Comparison of ENCODE assay signal across 8 cellular contexts in the genomic region with DNA sequence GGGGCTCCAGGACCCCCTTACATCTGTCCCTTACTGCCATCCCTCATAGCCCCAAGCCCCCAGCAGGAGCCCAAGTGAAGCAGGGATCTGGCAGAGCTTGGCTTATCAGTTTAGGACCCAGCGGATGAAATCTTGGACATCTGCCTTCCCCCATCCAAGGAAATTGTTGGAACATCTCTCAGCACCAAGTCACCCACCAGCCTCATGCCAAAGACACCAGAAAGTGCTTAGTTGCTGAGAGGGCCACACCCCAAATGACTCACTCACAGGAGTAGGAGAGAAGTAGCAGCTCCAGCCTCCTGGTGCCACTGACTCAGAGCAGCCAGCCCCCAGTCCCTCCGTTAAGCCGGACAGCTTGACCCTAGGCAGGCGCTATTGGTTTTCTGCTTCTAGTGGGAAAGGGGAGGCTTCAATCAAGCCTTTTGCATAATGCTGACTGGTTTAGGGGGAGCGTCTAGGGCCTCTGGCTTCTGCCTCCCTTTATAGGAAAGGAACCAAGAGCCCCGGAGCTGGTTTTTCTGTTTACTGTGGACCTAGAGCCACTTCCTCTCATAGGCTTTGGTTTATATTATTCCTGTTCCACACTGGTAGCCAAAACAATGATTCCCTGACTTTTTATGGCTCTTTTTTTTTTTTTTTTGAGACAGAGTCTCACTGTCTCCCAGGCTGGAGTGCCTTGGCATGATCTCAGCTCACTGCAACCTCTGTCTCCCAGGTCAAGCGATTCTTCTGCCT.
A peak's percentile ranks its signal among the peaks of the same experiment; 100 is the strongest.
DNase-seq lines count a peak whose midpoint lies in the region; ATAC-seq and TF ChIP-seq lines count a peak whose summit lies in the region.

No MANE protein-coding gene starts in this region.

- H3K27me3 Mint-ChIP-seq in chondrocyte (ENCODE audit: low read depth) (no peaks in the 10 kb centered on the region), type B pancreatic cell (no peaks in the 10 kb centered on the region)

- H3K36me3 Mint-ChIP-seq in chondrocyte (ENCODE audit: low read depth) (peaks cover 17% of the 10 kb centered on the region), type B pancreatic cell (peaks cover 21% of the 10 kb centered on the region)

- H3K27ac ChIP-seq in lung (ENCODE audit: low read depth in 1 of 2, low read length in 1 of 2) (peak overlapping the region; percentile 93), aorta (ENCODE audit: low read depth in 1 of 2, low read length in 2 of 2) (peak overlapping the region; percentile 97 to 99)

- peak overlapping the region; percentile 99 for H3K27ac Mint-ChIP-seq in chondrocyte (ENCODE audit: unreplicated experiment)
- no peak overlapping the region for H3K27ac Mint-ChIP-seq in type B pancreatic cell

- no peaks in the 10 kb centered on the region for H3K9me3 ChIP-seq in lung (ENCODE audit: control insufficient read depth in 2 of 2, insufficient read depth in 1 of 2, low read length in 1 of 2)
- H3K9me3 ChIP-seq in aorta (ENCODE audit: control insufficient read depth, low read length): no peaks in the 10 kb centered on the region

- H3K9me3 Mint-ChIP-seq in chondrocyte (ENCODE audit: low read depth) (no peaks in the 10 kb centered on the region), type B pancreatic cell (no peaks in the 10 kb centered on the region)

- peak; percentile 86 for ATAC-seq in lung (ENCODE audit: insufficient read depth, low FRiP score)
- peak; percentile 87 for ATAC-seq in aorta (ENCODE audit: low FRiP score)
- ATAC-seq in HG02973 (IDR thresholded peaks at IDR 0.05; ENCODE audit: unreplicated experiment): no peak
- no peak for ATAC-seq in HG03457 (IDR thresholded peaks at IDR 0.05; ENCODE audit: unreplicated experiment)

- H3K4me3 ChIP-seq in AG09309 (ENCODE audit: control insufficient read depth, low read depth, low read length) (no peak overlapping the region), lung (no peak overlapping the region), aorta (ENCODE audit: low read length in 2 of 2) (no peak overlapping the region)

- H3K4me1 Mint-ChIP-seq in chondrocyte (ENCODE audit: low read depth): peaks cover 81% of the 10 kb centered on the region
- H3K4me1 Mint-ChIP-seq in type B pancreatic cell (ENCODE audit: unreplicated experiment): peaks cover 31% of the 10 kb centered on the region

- H3K4me3 Mint-ChIP-seq in chondrocyte (ENCODE audit: unreplicated experiment) (peak overlapping the region; percentile 35), type B pancreatic cell (no peak overlapping the region)

- WGBS in lung, 2 donors: 24 to 39% methylated on average over 7 of the region's 7 CpGs
- 4 to 6% methylated on average over 7 of the region's 7 CpGs for WGBS in aorta, 2 donors

- H3K4me1 ChIP-seq in lung (ENCODE audit: control insufficient read depth in 2 of 2, insufficient read depth in 2 of 2, low read length in 2 of 2): peaks cover 40% of the 10 kb centered on the region in 2 donors
- H3K4me1 ChIP-seq in aorta (ENCODE audit: control insufficient read depth in 1 of 2, insufficient read depth in 2 of 2, low read length in 2 of 2): peaks cover 5 to 12% of the 10 kb centered on the region in 2 donors

- intact Hi-C loops in aorta (cut with DNase I): loop anchor here in 1 of 2 donors (2.0 kb wide), 1 partner anchor 34 kb away; no protein-coding TSS in a partner anchor

- H3K36me3 ChIP-seq in lung (ENCODE audit: control insufficient read depth in 2 of 2, insufficient read depth in 2 of 2, low read length in 2 of 2): peaks cover 0 to 7% of the 10 kb centered on the region in 2 donors
- H3K36me3 ChIP-seq in aorta (ENCODE audit: control insufficient read depth in 1 of 2, insufficient read depth in 2 of 2, low read length in 1 of 2): no peaks in the 10 kb centered on the region

- DNase-seq in AG09309 (ENCODE audit: low read depth) (peak; percentile 99), NCI-H460 (ENCODE audit: extremely low read depth, low read depth) (peak; percentile 99), chondrocyte (ENCODE audit: low spot score) (peak; percentile 95), lung (ENCODE audit: low spot score) (peak; percentile 85), aorta (peak; percentile 95 to 96), type B pancreatic cell (ENCODE audit: extremely low spot score, unreplicated experiment) (no peak)

- H3K27me3 ChIP-seq in lung (ENCODE audit: control insufficient read depth, insufficient read depth) (no peaks in the 10 kb centered on the region), aorta (ENCODE audit: control insufficient read depth in 1 of 2, insufficient read depth in 2 of 2, low read length in 1 of 2) (no peaks in the 10 kb centered on the region)

- TF ChIP-seq CTCF in AG09309 (IDR thresholded peaks at IDR 0.05; ENCODE audit: control insufficient read depth, insufficient read depth, low read depth, low read length, missing control alignments) (no peak), chondrocyte (IDR thresholded peaks at IDR 0.05) (no peak), lung (IDR thresholded peaks at IDR 0.05; ENCODE audit: control extremely low read depth, extremely low read depth) (no peak), type B pancreatic cell (conservative IDR thresholded peaks at IDR 0.05) (no peak)

Comparison
In these comparisons a context has a peak if more than half of its experiments do, and no peak if none do; other contexts are left out.
1. ATAC-seq: peak in lung (single experiment) and aorta (single experiment); none in HG02973 (single experiment) and HG03457 (single experiment).